In genomic region chr1:1407101-1407956, GRCh38 we compare ENCODE assay signal across 1 cellular context.
TF ChIP-seq lines count a peak whose summit lies in the region.

TSS of gene MRPL20 (minus strand) at chr1:1407293. CDS start at chr1:1407217, 76 bp downstream.

TF ChIP-seq in WTC11, 78 proteins besides CTCF, POLR2A, EP300 and RAD21 (continued from another document):
- TF ChIP-seq ZNF138 (CRISPR knock-in tag; conservative IDR thresholded peaks at IDR 0.05) = no peak
- TF ChIP-seq GTF2I (CRISPR knock-in tag; conservative IDR thresholded peaks at IDR 0.05) = no peak
- TF ChIP-seq ESRRA (CRISPR knock-in tag; IDR thresholded peaks at IDR 0.05; ENCODE audit: borderline replicate concordance) = 0 out of 2 replicates have a peak, but pooled peaks have one; percentile 47
- no peak for TF ChIP-seq ATF1 (CRISPR knock-in tag; IDR thresholded peaks at IDR 0.05)
- TF ChIP-seq ZNF532 (CRISPR knock-in tag; IDR thresholded peaks at IDR 0.05; ENCODE audit: borderline replicate concordance) = no peak
- TF ChIP-seq HMGA2 (CRISPR knock-in tag; IDR thresholded peaks at IDR 0.05) = no peak
- no peak for TF ChIP-seq NFATC4 (CRISPR knock-in tag; IDR thresholded peaks at IDR 0.05)
- peak; percentile 100 for TF ChIP-seq NR2C2 (CRISPR knock-in tag; IDR thresholded peaks at IDR 0.05)
- no peak for TF ChIP-seq SOX15 (CRISPR knock-in tag; IDR thresholded peaks at IDR 0.05)
- no peak; the same call in none of the 2 replicates for TF ChIP-seq FOXP4 (CRISPR knock-in tag; IDR thresholded peaks at IDR 0.05)
- TF ChIP-seq ZNF671 (CRISPR knock-in tag; IDR thresholded peaks at IDR 0.05) = no peak
- TF ChIP-seq JAZF1 (CRISPR knock-in tag; IDR thresholded peaks at IDR 0.05) = no peak
- no peak for TF ChIP-seq ZNF423 (CRISPR knock-in tag; IDR thresholded peaks at IDR 0.05)
- no peak for TF ChIP-seq ZSCAN18 (CRISPR knock-in tag; IDR thresholded peaks at IDR 0.05)
- TF ChIP-seq MLX (CRISPR knock-in tag; IDR thresholded peaks at IDR 0.05) = peak; percentile 63; the same call in 1 of the 2 replicates
- peak; percentile 95 for TF ChIP-seq GABPB1 (CRISPR knock-in tag; IDR thresholded peaks at IDR 0.05)
- TF ChIP-seq OVOL2 (CRISPR knock-in tag; IDR thresholded peaks at IDR 0.05; ENCODE audit: borderline replicate concordance) = no peak
- TF ChIP-seq CREB1 (CRISPR knock-in tag; IDR thresholded peaks at IDR 0.05) = no peak; the same call in 1 of the 2 replicates
- peak; percentile 85 for TF ChIP-seq MYBL2 (CRISPR knock-in tag; IDR thresholded peaks at IDR 0.05)
- no peak; the same call in 1 of the 2 replicates for TF ChIP-seq ZNF281 (CRISPR knock-in tag; IDR thresholded peaks at IDR 0.05)
- TF ChIP-seq RORB (CRISPR knock-in tag; IDR thresholded peaks at IDR 0.05) = no peak
- TF ChIP-seq TP53 (CRISPR knock-in tag; IDR thresholded peaks at IDR 0.05) = no peak
- no peak for TF ChIP-seq ZNF263 (CRISPR knock-in tag; IDR thresholded peaks at IDR 0.05; ENCODE audit: low read depth)
- peak; percentile 74; the same call in 1 of the 2 replicates for TF ChIP-seq E2F4 (CRISPR knock-in tag; IDR thresholded peaks at IDR 0.05; ENCODE audit: borderline replicate concordance, low read depth)
- TF ChIP-seq FOXJ3 (CRISPR knock-in tag; IDR thresholded peaks at IDR 0.05; ENCODE audit: borderline replicate concordance) = no peak
- TF ChIP-seq TEAD4 (CRISPR knock-in tag; IDR thresholded peaks at IDR 0.05) = peak; percentile 55; the same call in 1 of the 2 replicates
- TF ChIP-seq USF1 (CRISPR knock-in tag; IDR thresholded peaks at IDR 0.05) = peak; percentile 79
- peak; percentile 47; the same call in 1 of the 2 replicates for TF ChIP-seq E2F5 (CRISPR knock-in tag; IDR thresholded peaks at IDR 0.05)
- peak; percentile 88 for TF ChIP-seq ZNF219 (CRISPR knock-in tag; IDR thresholded peaks at IDR 0.05; ENCODE audit: borderline replicate concordance)
- no peak for TF ChIP-seq ELF4 (CRISPR knock-in tag; IDR thresholded peaks at IDR 0.05; ENCODE audit: low read depth)
- TF ChIP-seq FOXP1 (CRISPR knock-in tag; IDR thresholded peaks at IDR 0.05; ENCODE audit: borderline replicate concordance) = peak; percentile 93
- TF ChIP-seq NR1H2 (CRISPR knock-in tag; IDR thresholded peaks at IDR 0.05) = no peak
- TF ChIP-seq ARID4B (CRISPR knock-in tag; IDR thresholded peaks at IDR 0.05; ENCODE audit: borderline replicate concordance) = peak; percentile 97
